13 cellular contexts compared by ENCODE assay signal in genomic region chr4:128228021-128228571, GRCh38. TPM values are rescaled to one million over a fixed set of nuclear protein-coding genes. Genes with fewer than 3 reads are reported as not detected.
DNase-seq lines count a peak whose midpoint lies in the region; ATAC-seq and TF ChIP-seq lines count a peak whose summit lies in the region.
"Had no signal": no experiment of that assay in that cellular context is flagged by ENCODE, and none has a peak within 500 bp of the region (broad histone marks: within the 10 kb centered on the region; RNA-seq: fewer than 3 reads in every experiment).

No MANE protein-coding gene starts in this region.

- no peak overlapping the region for H2AFZ ChIP-seq in mesenchymal stem cell (ENCODE audit: low read depth, low read length)

- H3K36me3 Mint-ChIP-seq in Calu3 (ENCODE audit: insufficient read depth, unreplicated experiment), result no peaks in the 10 kb centered on the region

- no peaks in the 10 kb centered on the region for H3K36me3 ChIP-seq in mesenchymal stem cell (ENCODE audit: control insufficient read depth in 1 of 2, insufficient read depth in 2 of 2, low read depth in 1 of 2, low read length in 2 of 2)

- H3K4ac ChIP-seq in mesenchymal stem cell (ENCODE audit: low read depth in 1 of 2, low read length in 2 of 2), result no peak overlapping the region

- no peak overlapping the region for H3K4me2 ChIP-seq in mesenchymal stem cell (ENCODE audit: low read length, poor library complexity, severe bottlenecking)

- DNase-seq in Calu3, result peak; percentile 43
- peak; percentile 71 for DNase-seq in NCI-H1105 treated with DMSO at 0.1 percent for 48 hours (lab: John Stamatoyannopoulos, UW)
- no peak for DNase-seq in mesenchymal stem cell
- DNase-seq in activated naive CD4-positive, alpha-beta T cell treated with Interleukin-2 at 50 U/mL for 16 hours, result no peak
- DNase-seq: activated CD4-positive, CD25-positive, alpha-beta regulatory T cell treated with anti-CD3 and anti-CD28 coated beads, Interleukin-2, amount 50 U/mL, for 72 hours; activated gamma-delta T cell; effector memory CD4-positive, alpha-beta T cell; KG1; occipital lobe had no signal

- intact Hi-C loops in Calu3 (cut with micrococcal nuclease; ENCODE audit: unreplicated experiment), result loop anchor here (10.0 kb wide), 1 partner anchor 127 kb away; no protein-coding TSS in a partner anchor

- 90% methylated on average over 1 of the region's 2 CpGs for WGBS in mesenchymal stem cell

- TF ChIP-seq CTCF in Calu3 (IDR thresholded peaks at IDR 0.05; ENCODE audit: unreplicated experiment), result no peak
- no peak for TF ChIP-seq CTCF in VCaP (conservative IDR thresholded peaks at IDR 0.05)

- H3K14ac ChIP-seq in mesenchymal stem cell (ENCODE audit: low read length in 2 of 2), result no peak overlapping the region

- H4K8ac ChIP-seq in mesenchymal stem cell (ENCODE audit: low read length), result peak overlapping the region; percentile 3

- H3K9ac ChIP-seq in mesenchymal stem cell (ENCODE audit: low read length), result no peak overlapping the region

- H2BK120ac ChIP-seq in mesenchymal stem cell (ENCODE audit: low read depth, low read length), result peak overlapping the region; percentile 73

- H3K23ac ChIP-seq in mesenchymal stem cell (ENCODE audit: low read length in 2 of 2), result no peak overlapping the region

- CTCF ChIA-PET in Calu3 (lab: Charles Lee), result interaction anchor here (1.2 kb wide), 1 partner anchor 200 kb away, joined by 5 read pairs; no protein-coding TSS in a partner anchor

- no peak overlapping the region for H2BK15ac ChIP-seq in mesenchymal stem cell (ENCODE audit: low read depth, poor library complexity, severe bottlenecking)

- peak overlapping the region in 1 of 2 experiments; percentile 12 for H3K18ac ChIP-seq in mesenchymal stem cell (ENCODE audit: low read depth in 1 of 2, low read length in 2 of 2)

- BruUV-seq in Calu3 (replicated peaks; lab: Mats Ljungman, UMichigan), result no TSS peak

- no peaks in the 10 kb centered on the region for H3K27me3 ChIP-seq in mesenchymal stem cell (ENCODE audit: control insufficient read depth in 1 of 2, insufficient read depth in 1 of 2, low read length in 2 of 2)

- H4K91ac ChIP-seq in mesenchymal stem cell (ENCODE audit: low read length), result no peak overlapping the region

- no peaks in the 10 kb centered on the region for H3K9me3 Mint-ChIP-seq in Calu3 (ENCODE audit: low read depth, unreplicated experiment)

- H3K79me1 ChIP-seq in mesenchymal stem cell (replicated peaks; ENCODE audit: low read length, poor library complexity, severe bottlenecking), result no peaks in the 10 kb centered on the region

- peak overlapping the region; percentile 81 for H3K27ac ChIP-seq in VCaP
- peak overlapping the region; percentile 71 for H3K27ac ChIP-seq in mesenchymal stem cell (ENCODE audit: low read length, poor library complexity, severe bottlenecking)

- H3K9me3 ChIP-seq in mesenchymal stem cell (ENCODE audit: control insufficient read depth, low read length), result no peaks in the 10 kb centered on the region

- peaks cover 6% of the 10 kb centered on the region for H3K4me1 ChIP-seq in mesenchymal stem cell (ENCODE audit: control insufficient read depth, insufficient read depth, low read depth, low read length)

- ATAC-seq in GM21717 (IDR thresholded peaks at IDR 0.05; ENCODE audit: unreplicated experiment) (no peak), GM18868 (IDR thresholded peaks at IDR 0.05; ENCODE audit: unreplicated experiment) (no peak), GM19395 (IDR thresholded peaks at IDR 0.05; ENCODE audit: unreplicated experiment) (no peak)

- no peak overlapping the region for H2BK12ac ChIP-seq in mesenchymal stem cell (ENCODE audit: low read length in 2 of 2)

- H3K4me3 Mint-ChIP-seq in Calu3 (ENCODE audit: low read depth, unreplicated experiment), result no peak overlapping the region

- H2AK5ac ChIP-seq in mesenchymal stem cell (ENCODE audit: low read length, severe bottlenecking), result peak overlapping the region; percentile 80

- no peaks in the 10 kb centered on the region for H3K27me3 Mint-ChIP-seq in Calu3 (ENCODE audit: unreplicated experiment)

- no peak overlapping the region for H3K27ac Mint-ChIP-seq in Calu3 (ENCODE audit: unreplicated experiment)

- H3K4me3 ChIP-seq in mesenchymal stem cell (ENCODE audit: insufficient read depth in 1 of 2, low read depth in 1 of 2, low read length in 2 of 2), result no peak overlapping the region

- H2BK5ac ChIP-seq in mesenchymal stem cell (ENCODE audit: low read depth, low read length, poor library complexity, severe bottlenecking), result no peak overlapping the region

- H3K4me1 Mint-ChIP-seq in Calu3 (ENCODE audit: low read depth, unreplicated experiment), result peaks cover 19% of the 10 kb centered on the region

RNA-seq across cellular contexts. Expression of gene PGRMC2, which starts 59.5 kb away (rescaled TPM):
- 54.5 and 55.5 TPM in 2 replicates for total RNA-seq in Calu3 (2022)
- 117 TPM for polyA plus RNA-seq in mesenchymal stem cell (2013, experiment 1 of 2)
- polyA plus RNA-seq in mesenchymal stem cell (2013, experiment 2 of 2), result 116 TPM

Comparison
In these comparisons a context has a peak if more than half of its experiments do, and no peak if none do; other contexts are left out.
1. DNase-seq: peak in Calu3 (single experiment) and NCI-H1105 treated with DMSO at 0.1 percent for 48 hours (single experiment); none in mesenchymal stem cell (single experiment) and activated naive CD4-positive, alpha-beta T cell treated with Interleukin-2 at 50 U/mL for 16 hours (single experiment).